ENCODE assay signal across 1 cellular context in genomic region chr1:42923367-42924248, GRCh38.
A peak's percentile ranks its signal among the peaks of the same experiment; 100 is the strongest.
TF ChIP-seq lines count a peak whose summit lies in the region.

No MANE protein-coding gene starts in this region.

TF ChIP-seq in HEK293, 187 proteins besides CTCF, POLR2A, EP300 and RAD21 (continued from another document):
- TF ChIP-seq ZNF148 (tag by site-specific recombination; IDR thresholded peaks at IDR 0.05; ENCODE audit: borderline replicate concordance), result no peak
- no peak for TF ChIP-seq ZNF23 (tag by site-specific recombination; IDR thresholded peaks at IDR 0.05; ENCODE audit: borderline replicate concordance)
- TF ChIP-seq TRIM28 (IDR thresholded peaks at IDR 0.05; ENCODE audit: borderline replicate concordance, low read length), result peak; percentile 36; the same call in 1 of the 2 replicates
- TF ChIP-seq ZNF18 (tag by site-specific recombination; IDR thresholded peaks at IDR 0.05), result 0 out of 2 replicates have a peak, but pooled peaks have one; percentile 5
- 0 out of 2 replicates have a peak, but pooled peaks have one; percentile 33 for TF ChIP-seq ZNF518A (tag by site-specific recombination; conservative IDR thresholded peaks at IDR 0.05; ENCODE audit: low read depth)
- TF ChIP-seq EGR2 (tag by site-specific recombination; IDR thresholded peaks at IDR 0.05; ENCODE audit: low read depth), result 0 out of 2 replicates have a peak, but pooled peaks have one; percentile 1
- peak; percentile 83 for TF ChIP-seq ATF2 (tag by site-specific recombination; IDR thresholded peaks at IDR 0.05; ENCODE audit: low read depth)
